13 cellular contexts compared by ENCODE assay signal in genomic region chr4:89681219-89681618, GRCh38.
DNase-seq lines count a peak whose midpoint lies in the region; ATAC-seq and TF ChIP-seq lines count a peak whose summit lies in the region.
"Had no signal": no experiment of that assay in that cellular context is flagged by ENCODE, and none has a peak within 500 bp of the region (broad histone marks: within the 10 kb centered on the region; RNA-seq: fewer than 3 reads in every experiment).

No MANE protein-coding gene starts in this region.

- BruUV-seq in MCF 10A (replicated peaks; lab: Mats Ljungman, UMichigan) = no TSS peak

- ATAC-seq in RWPE2 (ENCODE audit: low read depth) (peak; percentile 99), HG03432 (IDR thresholded peaks at IDR 0.05; ENCODE audit: unreplicated experiment) (no peak)
- ATAC-seq: A549; naive thymus-derived CD8-positive, alpha-beta T cell had no signal

- H3K4me3 ChIP-seq in breast epithelium = peak overlapping the region in 1 of 3 donors; percentile 28
- H3K4me3 ChIP-seq in RWPE2 (ENCODE audit: severe bottlenecking) = peak overlapping the region; percentile 38
- H3K4me3 ChIP-seq: A549 had no signal

- no peaks in the 10 kb centered on the region for H3K36me3 ChIP-seq in breast epithelium
- H3K36me3 ChIP-seq in RWPE2 (ENCODE audit: low read depth) = peaks cover 20% of the 10 kb centered on the region

- CTCF ChIA-PET in MCF 10A (lab: Yijun Ruan, JAX) = interaction anchor here (0.7 to 0.9 kb wide), 2 partner anchors 21 to 196 kb away, joined by 3 to 5 read pairs; no protein-coding TSS in a partner anchor

- H3K9me3 Mint-ChIP-seq in MCF 10A (ENCODE audit: unreplicated experiment) = peaks cover 9% of the 10 kb centered on the region

- H3K4me1 ChIP-seq in breast epithelium (no peaks in the 10 kb centered on the region), RWPE2 (ENCODE audit: insufficient read depth, poor library complexity, severe bottlenecking) (peaks cover 21% of the 10 kb centered on the region)
- H3K4me1 ChIP-seq: A549 had no signal

- peak overlapping the region; percentile 94 for H3K27ac Mint-ChIP-seq in MCF 10A (ENCODE audit: low read depth, unreplicated experiment)
- H3K27ac Mint-ChIP-seq: naive thymus-derived CD8-positive, alpha-beta T cell had no signal

- peak overlapping the region; percentile 91 for H3K4me3 Mint-ChIP-seq in MCF 10A (ENCODE audit: unreplicated experiment)
- H3K4me3 Mint-ChIP-seq: naive thymus-derived CD8-positive, alpha-beta T cell had no signal

- H3K9me3 ChIP-seq in breast epithelium (peaks cover 0 to 7% of the 10 kb centered on the region in 2 donors), RWPE2 (ENCODE audit: severe bottlenecking) (no peaks in the 10 kb centered on the region)
- H3K9me3 ChIP-seq: A549 had no signal

- H3K27me3 ChIP-seq in breast epithelium (no peaks in the 10 kb centered on the region), RWPE2 (ENCODE audit: insufficient read depth, poor library complexity, severe bottlenecking) (no peaks in the 10 kb centered on the region)

- H3K36me3 Mint-ChIP-seq in MCF 10A (ENCODE audit: insufficient read depth, unreplicated experiment) = peaks cover 46% of the 10 kb centered on the region
- H3K36me3 Mint-ChIP-seq: naive thymus-derived CD8-positive, alpha-beta T cell had no signal

- no peak for TF ChIP-seq CTCF in MCF 10A (IDR thresholded peaks at IDR 0.05; ENCODE audit: unreplicated experiment)
- no peak for TF ChIP-seq CTCF in breast epithelium (IDR thresholded peaks at IDR 0.05)
- no peak for TF ChIP-seq CTCF in RWPE2 (IDR thresholded peaks at IDR 0.05; ENCODE audit: poor library complexity, severe bottlenecking)

- intact Hi-C loops in MCF 10A (cut with micrococcal nuclease) (loop anchor here (1.0 to 2.0 kb wide), 2 partner anchors 20 to 72 kb away; no protein-coding TSS in a partner anchor), breast epithelium (cut with DNase I; ENCODE audit: low total_unique reads) (no loop called here)

- POLR2A ChIA-PET in MCF 10A (lab: Yijun Ruan, JAX) = interaction anchor here (0.6 to 3.8 kb wide), 24 partner anchors 9 to 456 kb away, joined by 3 to 47 read pairs (median 3); partner anchors contain the start of gene SNCA

- H3K27me3 Mint-ChIP-seq in MCF 10A (ENCODE audit: insufficient read depth, unreplicated experiment) = no peaks in the 10 kb centered on the region

- DNase-seq in MCF 10A (ENCODE audit: unreplicated experiment) (peak; percentile 82), breast epithelium (ENCODE audit: low spot score in 2 of 2) (no peak), RWPE2 (ENCODE audit: low spot score) (peak; percentile 93), iPS DF 4.7 (ENCODE audit: extremely low read depth, low spot score) (peak; percentile 72), activated gamma-delta T cell treated with Interleukin-2 at 50 U/mL for 16 hours (no peak), T-helper 9 cell (no peak)
- DNase-seq in stimulated activated naive CD4-positive, alpha-beta T cell (lab: John Stamatoyannopoulos, UW) = no peak
- DNase-seq: EL; hippocampal formation; naive thymus-derived CD8-positive, alpha-beta T cell; NCI-H82 had no signal

- peaks cover 18% of the 10 kb centered on the region for H3K4me1 Mint-ChIP-seq in MCF 10A (ENCODE audit: insufficient read depth, unreplicated experiment)

- no peak overlapping the region for H3K27ac ChIP-seq in breast epithelium
- H3K27ac ChIP-seq in RWPE2 (ENCODE audit: poor library complexity, severe bottlenecking) = peak overlapping the region; percentile 74

- TF ChIP-seq POLR2A in breast epithelium (IDR thresholded peaks at IDR 0.05) = no peak

Comparison
In these comparisons a context has a peak if more than half of its experiments do, and no peak if none do; other contexts are left out.
1. DNase-seq: peak in MCF 10A (single experiment), RWPE2 (single experiment) and iPS DF 4.7 (single experiment); none in breast epithelium (0 of 2), activated gamma-delta T cell treated with Interleukin-2 at 50 U/mL for 16 hours (single experiment), stimulated activated naive CD4-positive, alpha-beta T cell (0 of 6) and T-helper 9 cell (single experiment).